ENCODE assay signal across 20 cellular contexts in the genomic region with DNA sequence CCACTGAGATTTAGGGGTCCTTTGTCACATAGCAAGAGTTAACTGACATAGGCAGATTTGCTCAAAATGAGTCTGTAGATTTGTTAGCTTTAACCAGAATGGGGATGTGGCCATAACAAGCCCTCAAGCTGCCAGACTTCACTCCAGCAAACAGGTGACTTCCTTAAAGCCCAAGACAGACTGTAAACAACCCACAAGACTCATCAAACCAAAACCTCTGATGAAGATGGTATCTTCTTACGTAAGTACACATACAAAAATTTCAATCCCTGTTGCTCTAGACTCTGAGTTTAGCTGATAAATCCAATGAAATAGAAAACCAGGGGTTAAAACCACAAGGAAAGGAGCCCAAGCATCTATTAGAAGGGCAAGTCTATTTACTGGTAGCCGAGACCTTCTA. TPM values are rescaled to one million over a fixed set of nuclear protein-coding genes. Genes with fewer than 3 reads are reported as not detected.
DNase-seq lines count a peak whose midpoint lies in the region; ATAC-seq and TF ChIP-seq lines count a peak whose summit lies in the region.
"Had no signal": no experiment of that assay in that cellular context is flagged by ENCODE, and none has a peak within 500 bp of the region (broad histone marks: within the 10 kb centered on the region; RNA-seq: fewer than 3 reads in every experiment).

No MANE protein-coding gene starts in this region.

- peak overlapping the region; percentile 95 for H3K27ac Mint-ChIP-seq in CD8-positive, alpha-beta T cell
- H3K27ac Mint-ChIP-seq in activated CD4-positive, alpha-beta memory T cell treated with anti-CD3 and anti-CD28 coated beads for 36 hours: peak overlapping the region; percentile 73
- H3K27ac Mint-ChIP-seq: progenitor cell of endocrine pancreas had no signal

- intact Hi-C loops in CD8-positive, alpha-beta T cell (cut with DNase I, micrococcal nuclease): loop anchor here (1.0 to 10.0 kb wide), 6 partner anchors 17 to 1013 kb away; no protein-coding TSS in a partner anchor
- intact Hi-C loops in activated CD4-positive, alpha-beta memory T cell treated with anti-CD3 and anti-CD28 coated beads for 36 hours (cut with micrococcal nuclease): loop anchor here (1.0 to 5.0 kb wide), 4 partner anchors 18 to 617 kb away; partner anchors contain the start of gene ZBTB20

- H3K79me2 ChIP-seq in fibroblast of lung (ENCODE audit: control insufficient read depth, insufficient read depth, low read length): no peaks in the 10 kb centered on the region

- peak overlapping the region; percentile 55 for H3K4me3 Mint-ChIP-seq in CD8-positive, alpha-beta T cell
- no peak overlapping the region for H3K4me3 Mint-ChIP-seq in activated CD4-positive, alpha-beta memory T cell treated with anti-CD3 and anti-CD28 coated beads for 36 hours

- no peaks in the 10 kb centered on the region for H3K9me3 ChIP-seq in CD8-positive, alpha-beta T cell (ENCODE audit: low read length)
- H3K9me3 ChIP-seq in fibroblast of lung (ENCODE audit: control insufficient read depth, insufficient read depth, low read depth, low read length): no peaks in the 10 kb centered on the region
- H3K9me3 ChIP-seq: BLaER1, gastrocnemius medialis, spleen, stomach had no signal

- POLR2A ChIA-PET in CD8-positive, alpha-beta T cell (lab: Charles Lee): interaction anchor here (0.9 to 3.7 kb wide), 6 partner anchors 15 to 78 kb away, joined by 3 to 62 read pairs (median 7); partner anchors contain the start of gene ZBTB20
- POLR2A ChIA-PET in activated CD4-positive, alpha-beta memory T cell treated with anti-CD3 and anti-CD28 coated beads for 36 hours (lab: Charles Lee): interaction anchor here (3.8 kb wide), 1 partner anchor 19 kb away, joined by 27 read pairs; the partner anchor contains the start of gene ZBTB20

- peak overlapping the region; percentile 43 for H2AFZ ChIP-seq in fibroblast of lung (ENCODE audit: low read length)

- peaks cover 32% of the 10 kb centered on the region for H3K4me1 Mint-ChIP-seq in CD8-positive, alpha-beta T cell (ENCODE audit: low read depth)
- H3K4me1 Mint-ChIP-seq in activated CD4-positive, alpha-beta memory T cell treated with anti-CD3 and anti-CD28 coated beads for 36 hours (ENCODE audit: low read depth): peaks cover 33% of the 10 kb centered on the region

- no peaks in the 10 kb centered on the region for H3K27me3 ChIP-seq in CD8-positive, alpha-beta T cell (ENCODE audit: insufficient read depth, low read length)
- H3K27me3 ChIP-seq in fibroblast of lung (ENCODE audit: control insufficient read depth, insufficient read depth, low read length): no peaks in the 10 kb centered on the region
- H3K27me3 ChIP-seq: BLaER1, gastrocnemius medialis, spleen, stomach had no signal

- H3K36me3 ChIP-seq in CD8-positive, alpha-beta T cell (ENCODE audit: insufficient read depth, low read length): no peaks in the 10 kb centered on the region
- no peaks in the 10 kb centered on the region for H3K36me3 ChIP-seq in fibroblast of lung (ENCODE audit: control insufficient read depth, insufficient read depth, low read length)
- H3K36me3 ChIP-seq: BLaER1, gastrocnemius medialis, spleen, stomach had no signal

- H3K4me1 ChIP-seq in CD8-positive, alpha-beta T cell (ENCODE audit: insufficient read depth, low read length): peaks cover 26% of the 10 kb centered on the region
- no peaks in the 10 kb centered on the region for H3K4me1 ChIP-seq in fibroblast of lung (ENCODE audit: control insufficient read depth, extremely low read depth, insufficient read depth, low read length)
- H3K4me1 ChIP-seq: BLaER1, gastrocnemius medialis, stomach had no signal

- no peaks in the 10 kb centered on the region for H3K36me3 Mint-ChIP-seq in CD8-positive, alpha-beta T cell
- no peaks in the 10 kb centered on the region for H3K36me3 Mint-ChIP-seq in activated CD4-positive, alpha-beta memory T cell treated with anti-CD3 and anti-CD28 coated beads for 36 hours

- H3K4me2 ChIP-seq in fibroblast of lung (ENCODE audit: extremely low read depth, insufficient read depth, low read length): no peak overlapping the region
- H3K4me2 ChIP-seq: BLaER1 had no signal

- peak; percentile 90 for ATAC-seq in CD8-positive, alpha-beta T cell
- ATAC-seq in GM21360 (IDR thresholded peaks at IDR 0.05; ENCODE audit: unreplicated experiment) (no peak), HG03469 (IDR thresholded peaks at IDR 0.05; ENCODE audit: unreplicated experiment) (no peak)
- ATAC-seq: gastrocnemius medialis, left lobe of liver had no signal

- TF ChIP-seq CTCF in CD8-positive, alpha-beta T cell (IDR thresholded peaks at IDR 0.05): no peak
- TF ChIP-seq CTCF in fibroblast of lung (conservative IDR thresholded peaks at IDR 0.05 in 1 of 2, IDR thresholded peaks at IDR 0.05 in 1 of 2; ENCODE audit: low read depth in 1 of 2, low read length in 2 of 2): no peak

- H3K9ac ChIP-seq in fibroblast of lung (ENCODE audit: insufficient read depth, low read length): no peak overlapping the region
- H3K9ac ChIP-seq: BLaER1 had no signal

- peak overlapping the region; percentile 35 for H3K27ac ChIP-seq in CD8-positive, alpha-beta T cell (ENCODE audit: low read depth, low read length)
- no peak overlapping the region for H3K27ac ChIP-seq in fibroblast of lung (ENCODE audit: insufficient read depth, low read length)
- H3K27ac ChIP-seq: 22Rv1, BLaER1, gastrocnemius medialis had no signal

- CTCF ChIA-PET in CD8-positive, alpha-beta T cell (lab: Charles Lee): interaction anchor here (1.0 to 8.1 kb wide), 7 partner anchors 12 to 650 kb away, joined by 3 to 124 read pairs (median 9); partner anchors contain the start of gene ZBTB20
- CTCF ChIA-PET in activated CD4-positive, alpha-beta memory T cell treated with anti-CD3 and anti-CD28 coated beads for 36 hours (lab: Charles Lee): interaction anchor here (1.1 to 6.4 kb wide), 4 partner anchors 65 to 526 kb away, joined by 3 to 72 read pairs (median 3); no protein-coding TSS in a partner anchor

- H4K20me1 ChIP-seq in fibroblast of lung (ENCODE audit: control insufficient read depth, extremely low read depth, insufficient read depth, low read length): no peaks in the 10 kb centered on the region
- H4K20me1 ChIP-seq: BLaER1 had no signal

- H3K4me3 ChIP-seq in CD8-positive, alpha-beta T cell (ENCODE audit: low read depth, low read length): no peak overlapping the region
- no peak overlapping the region for H3K4me3 ChIP-seq in fibroblast of lung (replicated peaks in 1 of 4; ENCODE audit: control extremely low read depth in 1 of 4, insufficient read depth in 1 of 4, low read depth in 3 of 4, low read length in 4 of 4)
- H3K4me3 ChIP-seq: BLaER1, gastrocnemius medialis, spleen, stomach had no signal

- H3K9me3 Mint-ChIP-seq in CD8-positive, alpha-beta T cell: no peaks in the 10 kb centered on the region
- no peaks in the 10 kb centered on the region for H3K9me3 Mint-ChIP-seq in activated CD4-positive, alpha-beta memory T cell treated with anti-CD3 and anti-CD28 coated beads for 36 hours

- DNase-seq in SIG-M5 treated with dmso at 0.1 percent for 504 hours (lab: John Stamatoyannopoulos, UW; ENCODE audit: unreplicated experiment) (peak; percentile 4), SIG-M5 (lab: John Stamatoyannopoulos, UW) (no peak), fibroblast of lung (ENCODE audit: low read depth in 2 of 2) (no peak), HCEC 1CT (no peak)
- DNase-seq in CD8-positive, alpha-beta T cell: peak in 3 of 7 experiments; percentile 26 to 67 (median 48)
- DNase-seq in activated CD4-positive, alpha-beta memory T cell treated with anti-CD3 and anti-CD28 coated beads for 36 hours: peak; percentile 37
- DNase-seq: aorta, DMS79, gastrocnemius medialis, NCI-H2081 treated with DMSO at 0.1 percent for 48 hours, NCI-H524, spleen, stomach had no signal

- H3K27me3 Mint-ChIP-seq in CD8-positive, alpha-beta T cell (ENCODE audit: low read depth): no peaks in the 10 kb centered on the region
- H3K27me3 Mint-ChIP-seq in activated CD4-positive, alpha-beta memory T cell treated with anti-CD3 and anti-CD28 coated beads for 36 hours: no peaks in the 10 kb centered on the region
- H3K27me3 Mint-ChIP-seq: IgD-negative memory B cell, progenitor cell of endocrine pancreas had no signal

RNA-seq across cellular contexts. Expression of gene ZBTB20, which starts 18.2 kb away (rescaled TPM):
- total RNA-seq in CD8-positive, alpha-beta T cell: 10 to 100 TPM; 35.9 to 38.4 TPM
- 1 to 10 TPM; 4.4 to 5.4 TPM for total RNA-seq in activated CD4-positive, alpha-beta memory T cell treated with anti-CD3 and anti-CD28 coated beads for 36 hours
- total RNA-seq in fibroblast of lung: 13.4 and 22.5 TPM in 2 replicates
- polyA plus RNA-seq in fibroblast of lung: 3.7 and 4.0 TPM in 2 replicates
- polyA plus RNA-seq in fibroblast of lung (2012): 1.3 and 2.5 TPM in 2 replicates
- polyA minus RNA-seq in fibroblast of lung (ENCODE audit: low replicate concordance): 37.3 and 37.9 TPM in 2 replicates

Comparison
In these comparisons a context has a peak if more than half of its experiments do, and no peak if none do; other contexts are left out.
1. DNase-seq: peak in SIG-M5 treated with dmso at 0.1 percent for 504 hours (single experiment) and activated CD4-positive, alpha-beta memory T cell treated with anti-CD3 and anti-CD28 coated beads for 36 hours (single experiment); none in SIG-M5 (single experiment), fibroblast of lung (0 of 2) and HCEC 1CT (single experiment).